7 cellular contexts compared by ENCODE assay signal in genomic region chr1:66925558-66925910, GRCh38. TPM values are rescaled to one million over a fixed set of nuclear protein-coding genes. Genes with fewer than 3 reads are reported as not detected.
DNase-seq lines count a peak whose midpoint lies in the region; ATAC-seq and TF ChIP-seq lines count a peak whose summit lies in the region.

No MANE protein-coding gene starts in this region.

- peaks cover 6% of the 10 kb centered on the region for H4K20me1 ChIP-seq in osteoblast (ENCODE audit: insufficient read depth, low read length)

- H3K9me3 ChIP-seq in endocrine pancreas (ENCODE audit: control insufficient read depth, low read length): no peaks in the 10 kb centered on the region
- no peaks in the 10 kb centered on the region for H3K9me3 ChIP-seq in osteoblast (ENCODE audit: low read depth, low read length)

- no peak for DNase-seq in LNCaP clone FGC (ENCODE audit: low read depth)
- no peak for DNase-seq in osteoblast (ENCODE audit: insufficient read length, low spot score, missing footprints)
- DNase-seq in CD1c-positive myeloid dendritic cell (ENCODE audit: extremely low spot score): no peak
- DNase-seq in superior temporal gyrus (ENCODE audit: extremely low spot score): no peak
- no peak for DNase-seq in amygdala (lab: John Stamatoyannopoulos, UW)

- H3K79me2 ChIP-seq in osteoblast (ENCODE audit: insufficient read depth, low read length): peaks cover 72% of the 10 kb centered on the region

- H3K36me3 ChIP-seq in endocrine pancreas (ENCODE audit: control insufficient read depth, insufficient read depth, low read length) (no peaks in the 10 kb centered on the region), osteoblast (ENCODE audit: insufficient read depth, low read length) (peaks cover 4% of the 10 kb centered on the region)

- H2AFZ ChIP-seq in osteoblast (ENCODE audit: low read length): peak overlapping the region; percentile 69

- peak; percentile 3 for ATAC-seq in GM21526 (IDR thresholded peaks at IDR 0.05; ENCODE audit: low FRiP score, unreplicated experiment)

- no peaks in the 10 kb centered on the region for H3K27me3 ChIP-seq in endocrine pancreas (ENCODE audit: control insufficient read depth, insufficient read depth, low read length)
- no peaks in the 10 kb centered on the region for H3K27me3 ChIP-seq in osteoblast (ENCODE audit: insufficient read depth, low read length)

- TF ChIP-seq CTCF in LNCaP clone FGC (IDR thresholded peaks at IDR 0.05; ENCODE audit: control insufficient read depth, extremely low read depth, insufficient read depth) (no peak), osteoblast (IDR thresholded peaks at IDR 0.05; ENCODE audit: extremely low read depth, low read depth, low read length) (no peak)

- H3K4me2 ChIP-seq in osteoblast (ENCODE audit: insufficient read depth, low read length): peak overlapping the region; percentile 92

- peaks cover 21% of the 10 kb centered on the region for H3K4me1 ChIP-seq in endocrine pancreas (ENCODE audit: control insufficient read depth, insufficient read depth, low read length)
- H3K4me1 ChIP-seq in osteoblast (ENCODE audit: insufficient read depth, low read length): peaks cover 27% of the 10 kb centered on the region

- H3K9ac ChIP-seq in endocrine pancreas (ENCODE audit: control insufficient read depth, insufficient read depth, low read length): peak overlapping the region; percentile 61

- peak overlapping the region; percentile 99 for H3K27ac ChIP-seq in osteoblast (ENCODE audit: low read depth, low read length)

- H3K4me3 ChIP-seq in LNCaP clone FGC (ENCODE audit: low read depth, low read length): peak overlapping the region; percentile 74
- peak overlapping the region; percentile 74 for H3K4me3 ChIP-seq in endocrine pancreas (ENCODE audit: control insufficient read depth, insufficient read depth, low read length)
- H3K4me3 ChIP-seq in osteoblast (ENCODE audit: insufficient read depth, low read length): peak overlapping the region; percentile 96

RNA-seq across cellular contexts. Expression of gene MIER1, which starts 0.7 kb away (rescaled TPM):
- total RNA-seq in osteoblast: 53.2 and 58.0 TPM in 2 replicates

RNA-seq across cellular contexts. Expression of gene DNAI4, which starts 0.9 kb away (rescaled TPM):
- total RNA-seq in osteoblast: 12.7 and 15.0 TPM in 2 replicates
